In genomic region chr3:15467227-15468181, GRCh38 we compare ENCODE assay signal across 13 cellular contexts.
DNase-seq lines count a peak whose midpoint lies in the region; ATAC-seq lines count a peak whose summit lies in the region.
"Had no signal": no experiment of that assay in that cellular context is flagged by ENCODE, and none has a peak within 500 bp of the region (broad histone marks: within the 10 kb centered on the region; RNA-seq: fewer than 3 reads in every experiment).

No MANE protein-coding gene starts in this region.

- H3K27ac Mint-ChIP-seq in central memory CD8-positive, alpha-beta T cell (ENCODE audit: low read depth), result peak overlapping the region; percentile 83
- H3K27ac Mint-ChIP-seq: activated T-helper 1 cell treated with anti-CD3 and anti-CD28 coated beads, Interleukin-12 subunit alpha, Interleukin-12 subunit beta, Interleukin-2, Interleukin-4 antibody, amounts not matched to agents 30 ng/mL and 10 ng/mL and 1 ng/mL, durations not matched to agents 14 hours and 24 hours and 36 hours; T-helper 1 cell treated with Interleukin-12 subunit alpha and Interleukin-12 subunit beta and Interleukin-4 antibody, amounts not matched to agents 30 μg/mL and 1 μg/mL, for 36 hours had no signal

- H3K4me1 Mint-ChIP-seq in central memory CD8-positive, alpha-beta T cell, result peaks cover 29% of the 10 kb centered on the region

- ATAC-seq in GM18511 (IDR thresholded peaks at IDR 0.05; ENCODE audit: unreplicated experiment) (peak; percentile 58), HG03196 (IDR thresholded peaks at IDR 0.05; ENCODE audit: unreplicated experiment) (peak; percentile 51), GM18517 (IDR thresholded peaks at IDR 0.05; ENCODE audit: unreplicated experiment) (no peak), GM18909 (IDR thresholded peaks at IDR 0.05; ENCODE audit: poor library complexity, unreplicated experiment) (no peak)
- peak; percentile 84 for ATAC-seq in central memory CD8-positive, alpha-beta T cell (replicated peaks; ENCODE audit: extremely low read depth, poor library complexity, severe bottlenecking)

- no peak for DNase-seq in central memory CD8-positive, alpha-beta T cell (ENCODE audit: low spot score in 2 of 2)
- DNase-seq in superior temporal gyrus (ENCODE audit: extremely low spot score) (peak; percentile 38), NK-92 (lab: John Stamatoyannopoulos, UW; ENCODE audit: unreplicated experiment) (no peak)
- DNase-seq: activated CD4-positive, alpha-beta T cell treated with anti-CD3 and anti-CD28 coated beads for 48 hours; NCI-H1417 treated with DMSO at 0.1 percent for 48 hours; NCI-H510A; stimulated activated CD4-positive, alpha-beta T cell treated with anti-CD3 and anti-CD28 coated beads, Interleukin-2, amount 100 ng/mL, for 48 hours had no signal

- no peaks in the 10 kb centered on the region for H3K9me3 Mint-ChIP-seq in central memory CD8-positive, alpha-beta T cell
- H3K9me3 Mint-ChIP-seq: activated T-helper 1 cell treated with anti-CD3 and anti-CD28 coated beads, Interleukin-12 subunit alpha, Interleukin-12 subunit beta, Interleukin-2, Interleukin-4 antibody, amounts not matched to agents 30 ng/mL and 10 ng/mL and 1 ng/mL, durations not matched to agents 14 hours and 24 hours and 36 hours; T-helper 1 cell treated with Interleukin-12 subunit alpha and Interleukin-12 subunit beta and Interleukin-4 antibody, amounts not matched to agents 30 μg/mL and 1 μg/mL, for 36 hours had no signal

- H3K27me3 Mint-ChIP-seq in central memory CD8-positive, alpha-beta T cell, result no peaks in the 10 kb centered on the region

- peak overlapping the region; percentile 55 for H3K4me3 Mint-ChIP-seq in central memory CD8-positive, alpha-beta T cell
- H3K4me3 Mint-ChIP-seq: activated T-helper 1 cell treated with anti-CD3 and anti-CD28 coated beads, Interleukin-12 subunit alpha, Interleukin-12 subunit beta, Interleukin-2, Interleukin-4 antibody, amounts not matched to agents 30 ng/mL and 10 ng/mL and 1 ng/mL, durations not matched to agents 14 hours and 24 hours and 36 hours; T-helper 1 cell treated with Interleukin-12 subunit alpha and Interleukin-12 subunit beta and Interleukin-4 antibody, amounts not matched to agents 30 μg/mL and 1 μg/mL, for 36 hours had no signal

- peaks cover 3% of the 10 kb centered on the region for H3K36me3 Mint-ChIP-seq in central memory CD8-positive, alpha-beta T cell (ENCODE audit: insufficient read depth)

Comparison
In these comparisons a context has a peak if more than half of its experiments do, and no peak if none do; other contexts are left out.
1. ATAC-seq: peak in GM18511 (single experiment), HG03196 (single experiment) and central memory CD8-positive, alpha-beta T cell (single experiment); none in GM18517 (single experiment) and GM18909 (single experiment).